In the genomic region with DNA sequence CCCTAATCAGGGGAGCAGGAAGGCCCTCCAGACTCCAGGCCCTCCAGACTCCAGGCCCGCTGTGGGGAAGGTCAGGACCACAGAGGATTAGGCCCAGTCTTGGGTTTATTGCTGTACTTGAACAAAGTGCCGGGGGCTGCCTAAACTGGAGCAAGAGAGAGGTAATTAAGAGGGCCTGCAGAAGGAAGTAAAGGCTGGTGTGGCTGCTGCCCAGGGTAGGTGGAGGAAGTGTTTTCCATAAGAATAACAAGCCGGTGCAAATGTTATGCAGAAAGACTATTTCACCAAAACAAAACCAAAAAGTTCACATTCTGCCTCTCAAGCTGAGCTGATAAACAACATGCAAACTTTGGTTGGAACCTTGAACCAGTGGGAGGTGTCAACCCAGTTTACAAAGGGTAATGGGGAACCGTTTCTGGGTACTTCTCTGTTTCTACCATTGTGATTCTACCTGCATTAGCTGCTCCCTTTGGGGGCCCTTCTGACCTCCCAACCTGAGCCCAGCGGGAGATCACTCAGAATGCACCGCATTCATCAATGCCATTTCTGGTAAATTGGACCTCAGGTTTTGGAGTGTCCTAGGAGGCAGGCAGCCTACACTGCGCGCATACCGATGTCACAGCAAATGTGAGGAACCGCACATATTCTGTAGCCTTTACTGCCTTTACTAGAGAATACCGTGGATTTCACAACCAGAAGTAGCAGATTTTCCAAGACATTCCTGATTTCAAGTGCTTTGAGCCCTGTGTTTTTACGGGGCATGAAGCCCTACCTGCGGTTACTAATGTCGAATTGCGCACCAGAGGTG, we compare ENCODE assay signal across 9 cellular contexts. TPM values are rescaled to one million over a fixed set of nuclear protein-coding genes. Genes with fewer than 3 reads are reported as not detected.
A peak's percentile ranks its signal among the peaks of the same experiment; 100 is the strongest.
DNase-seq lines count a peak whose midpoint lies in the region; ATAC-seq and TF ChIP-seq lines count a peak whose summit lies in the region.
"Had no signal": no experiment of that assay in that cellular context is flagged by ENCODE, and none has a peak within 500 bp of the region (broad histone marks: within the 10 kb centered on the region; RNA-seq: fewer than 3 reads in every experiment).

No MANE protein-coding gene starts in this region.

- H3F3A ChIP-seq in DOHH2 (ENCODE audit: control insufficient read depth, insufficient read depth): 0 out of 2 replicates have a peak, but pooled peaks cover 4% of the 10 kb centered on the region

- H3K4me1 ChIP-seq in DOHH2 (ENCODE audit: control insufficient read depth, low read length) (peaks cover 29% of the 10 kb centered on the region), OCI-LY3 (ENCODE audit: low read length) (peaks cover 12% of the 10 kb centered on the region), parathyroid adenoma (no peaks in the 10 kb centered on the region)

- ATAC-seq in esophagus mucosa: no peak
- ATAC-seq in GM21717 (IDR thresholded peaks at IDR 0.05; ENCODE audit: unreplicated experiment): no peak

- DNase-seq in epithelial cell of proximal tubule (ENCODE audit: low read depth): no peak
- no peak for DNase-seq in OCI-M2 (lab: John Stamatoyannopoulos, UW; ENCODE audit: unreplicated experiment)
- no peak for DNase-seq in NCI-H748 treated with DMSO at 0.1 percent for 48 hours (lab: John Stamatoyannopoulos, UW)
- DNase-seq: effector CD8-positive, alpha-beta T cell had no signal

- H3K27ac ChIP-seq in DOHH2 (ENCODE audit: low read depth, low read length): no peak overlapping the region
- H3K27ac ChIP-seq in OCI-LY3 (ENCODE audit: low read length): no peak overlapping the region
- peak overlapping the region; percentile 19 for H3K27ac ChIP-seq in parathyroid adenoma

- H3K36me3 ChIP-seq in DOHH2 (ENCODE audit: control insufficient read depth, low read length) (no peaks in the 10 kb centered on the region), OCI-LY3 (replicated peaks; ENCODE audit: low read depth, low read length) (no peaks in the 10 kb centered on the region), parathyroid adenoma (ENCODE audit: control insufficient read depth, insufficient read depth, low read length) (no peaks in the 10 kb centered on the region)

- TF ChIP-seq CTCF in DOHH2 (IDR thresholded peaks at IDR 0.05; ENCODE audit: low read depth, low read length, poor library complexity, severe bottlenecking): no peak
- TF ChIP-seq CTCF in OCI-LY3 (IDR thresholded peaks at IDR 0.05; ENCODE audit: low read depth, low read length): no peak
- no peak for TF ChIP-seq CTCF in epithelial cell of proximal tubule (conservative IDR thresholded peaks at IDR 0.05; ENCODE audit: low read depth, low read length)
- TF ChIP-seq CTCF in parathyroid adenoma (IDR thresholded peaks at IDR 0.05): no peak

- H3K9me2 ChIP-seq in DOHH2 (replicated peaks; ENCODE audit: control insufficient read depth, low read length): no peaks in the 10 kb centered on the region

- H3K9ac ChIP-seq in OCI-LY3 (ENCODE audit: low read length) (peak overlapping the region; percentile 34; the same call in 1 of the 2 replicates), parathyroid adenoma (no peak overlapping the region)

- H2AFZ ChIP-seq in OCI-LY3 (ENCODE audit: low read depth, low read length) (no peak overlapping the region), parathyroid adenoma (peak overlapping the region; percentile 77)

- H3K4me2 ChIP-seq in DOHH2 (ENCODE audit: low read length) (peak overlapping the region; percentile 70; the same call in 1 of the 2 replicates), OCI-LY3 (ENCODE audit: low read length) (peak overlapping the region; percentile 94), parathyroid adenoma (ENCODE audit: low read length) (no peak overlapping the region)

- no peaks in the 10 kb centered on the region for H3K79me2 ChIP-seq in DOHH2 (ENCODE audit: control insufficient read depth, low read length)
- no peaks in the 10 kb centered on the region for H3K79me2 ChIP-seq in OCI-LY3 (ENCODE audit: low read length)
- H3K79me2 ChIP-seq in parathyroid adenoma: no peaks in the 10 kb centered on the region

- H3K4me3 ChIP-seq in DOHH2 (ENCODE audit: low read length): no peak overlapping the region
- peak overlapping the region; percentile 86 for H3K4me3 ChIP-seq in OCI-LY3 (ENCODE audit: low read length)
- H3K4me3 ChIP-seq in epithelial cell of proximal tubule (ENCODE audit: low read depth, low read length): peak overlapping the region; percentile 55
- H3K4me3 ChIP-seq in parathyroid adenoma (ENCODE audit: low read depth, low read length): no peak overlapping the region

- H3K27me3 ChIP-seq in DOHH2 (ENCODE audit: control insufficient read depth, low read length): peaks cover 17% of the 10 kb centered on the region
- H3K27me3 ChIP-seq in OCI-LY3 (ENCODE audit: low read depth, low read length): no peaks in the 10 kb centered on the region
- H3K27me3 ChIP-seq in parathyroid adenoma (ENCODE audit: control insufficient read depth, insufficient read depth, low read length): no peaks in the 10 kb centered on the region

- H3K9me3 ChIP-seq in DOHH2 (ENCODE audit: control insufficient read depth, insufficient read depth, low read length): no peaks in the 10 kb centered on the region
- no peaks in the 10 kb centered on the region for H3K9me3 ChIP-seq in OCI-LY3 (ENCODE audit: insufficient read depth, low read length)
- no peaks in the 10 kb centered on the region for H3K9me3 ChIP-seq in parathyroid adenoma (ENCODE audit: control insufficient read depth, low read length)

- no peaks in the 10 kb centered on the region for H4K20me1 ChIP-seq in DOHH2 (ENCODE audit: control insufficient read depth, insufficient read depth, low read depth, low read length)
- no peaks in the 10 kb centered on the region for H4K20me1 ChIP-seq in OCI-LY3 (ENCODE audit: insufficient read depth, low read length)

RNA-seq across cellular contexts. Expression of gene BCOR, which starts 59.7 kb away (rescaled TPM):
- total RNA-seq in epithelial cell of proximal tubule: 21.3 and 24.3 TPM in 2 replicates
- total RNA-seq in esophagus mucosa: 16.2 TPM

Comparison
In these comparisons a context has a peak if more than half of its experiments do, and no peak if none do; other contexts are left out.
1. H3K4me3 ChIP-seq: peak in OCI-LY3 (single experiment) and epithelial cell of proximal tubule (single experiment); none in DOHH2 (single experiment) and parathyroid adenoma (single experiment).